ENCODE assay signal across 7 cellular contexts in the genomic region with DNA sequence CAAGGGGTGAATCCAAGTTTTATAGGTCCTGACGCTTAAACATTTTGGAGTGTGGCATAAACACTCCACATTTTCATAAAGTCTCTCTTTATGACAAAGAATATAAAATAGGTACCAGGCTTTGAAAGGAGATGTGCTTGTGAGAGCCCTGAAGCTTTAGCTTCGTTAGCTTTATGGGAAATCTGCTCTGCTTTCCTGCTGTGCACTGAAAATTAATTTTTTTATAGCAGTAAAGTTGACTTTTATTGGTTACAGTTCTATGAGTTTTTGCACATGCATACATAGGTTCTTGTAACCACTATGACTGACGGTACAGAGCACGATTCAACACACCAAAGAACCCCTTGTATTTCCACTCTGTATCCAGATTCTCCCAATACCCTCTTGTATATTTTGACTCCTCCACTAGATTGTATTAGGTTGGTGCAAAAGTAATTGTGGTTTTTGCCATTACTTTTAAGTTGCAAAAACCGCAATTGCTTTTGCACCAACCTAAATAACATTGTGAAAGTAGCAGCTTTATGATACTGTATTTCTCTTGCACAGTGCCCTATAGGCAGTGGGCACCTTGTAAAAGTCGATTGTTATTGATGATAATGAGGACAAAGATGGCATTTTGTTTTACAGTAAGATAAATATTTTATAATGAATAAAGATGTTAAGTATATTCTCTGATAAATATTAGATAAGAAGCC.
"Had no signal": no experiment of that assay in that cellular context is flagged by ENCODE, and none has a peak within 500 bp of the region (broad histone marks: within the 10 kb centered on the region; RNA-seq: fewer than 3 reads in every experiment).

No MANE protein-coding gene starts in this region.

- H3K4me3 Mint-ChIP-seq: GM23338, H9 had no signal

- H3K4me2 ChIP-seq: GM23338 had no signal

- H3K4me3 ChIP-seq: GM23338, K562 had no signal

- H3K27ac ChIP-seq: HL-60 had no signal

- H3K27ac Mint-ChIP-seq: GM23338, H9 had no signal

- ATAC-seq: GM23338, K562 had no signal

- H2AFZ ChIP-seq: GM23338 had no signal

- H3K9me3 Mint-ChIP-seq: GM23338, H9 had no signal

- DNase-seq: H9, HCEC 1CT, IMR-90, KG1 had no signal
